ENCODE assay signal across 24 cellular contexts in genomic region chr16:54547052-54547451, GRCh38.
"Had no signal": no experiment of that assay in that cellular context is flagged by ENCODE, and none has a peak within 500 bp of the region (broad histone marks: within the 10 kb centered on the region; RNA-seq: fewer than 3 reads in every experiment).

No MANE protein-coding gene starts in this region.

- H3K36me3 ChIP-seq: esophagus squamous epithelium, gastrocnemius medialis, heart right ventricle, left lung, lower lobe of right lung had no signal

- H3K9me3 ChIP-seq: esophagus squamous epithelium, gastrocnemius medialis, heart right ventricle, left lung, lower lobe of right lung, mucosa of descending colon had no signal

- H3K4me1 ChIP-seq: gastrocnemius medialis, left lung, lower lobe of right lung had no signal

- FAIRE-seq: colon, endometrium, islet of Langerhans, keratinocyte had no signal

- H3K4me3 ChIP-seq: coronary artery, esophagus squamous epithelium, gastrocnemius medialis, heart right ventricle, left lung, lower lobe of right lung, mucosa of descending colon had no signal

- ATAC-seq: effector memory CD8-positive, alpha-beta T cell; esophagus mucosa; gastrocnemius medialis; heart right ventricle; left cardiac atrium; left lung; left ventricle myocardium superior; lower lobe of right lung; mucosa of descending colon had no signal

- H3K27me3 ChIP-seq: heart right ventricle had no signal

- H3K27ac ChIP-seq: coronary artery, epithelial cell of prostate, esophagus squamous epithelium, gastrocnemius medialis, heart right ventricle, left lung, lower lobe of right lung had no signal

- DNase-seq: effector CD8-positive, alpha-beta T cell; effector memory CD8-positive, alpha-beta T cell; endodermal cell; erythroblast; esophagus squamous epithelium; foreskin fibroblast; foreskin melanocyte; gastrocnemius medialis; glutamatergic neuron; heart right ventricle; hippocampal formation; left lung; left ventricle myocardium superior; lower lobe of right lung; mesenchymal stem cell; mucosa of descending colon had no signal
